In the genomic region with DNA sequence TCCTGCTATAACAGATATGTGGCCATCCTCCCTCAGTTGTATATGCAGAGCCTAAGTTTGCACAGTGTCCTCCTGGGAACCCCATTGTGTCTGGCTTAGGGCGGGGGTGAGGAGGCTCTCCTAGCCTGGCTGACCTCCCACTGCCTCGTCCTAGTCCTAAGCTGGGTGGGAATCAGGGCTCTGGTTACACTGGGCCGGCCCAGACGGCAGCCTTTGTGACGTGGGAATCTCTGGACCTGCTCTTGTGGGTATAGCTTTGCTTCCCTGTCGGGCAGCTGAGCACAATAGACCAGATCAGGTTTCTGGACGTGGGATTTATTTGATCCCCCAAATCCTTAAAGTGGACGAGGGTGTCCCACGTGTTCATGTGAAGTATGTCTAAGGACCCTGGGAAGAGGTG, we compare ENCODE assay signal across 14 cellular contexts. TPM values are rescaled to one million over a fixed set of nuclear protein-coding genes. Genes with fewer than 3 reads are reported as not detected.
DNase-seq lines count a peak whose midpoint lies in the region; ATAC-seq, FAIRE-seq and TF ChIP-seq lines count a peak whose summit lies in the region.
"Had no signal": no experiment of that assay in that cellular context is flagged by ENCODE, and none has a peak within 500 bp of the region (broad histone marks: within the 10 kb centered on the region; RNA-seq: fewer than 3 reads in every experiment).

No MANE protein-coding gene starts in this region.

- peaks cover 84% of the 10 kb centered on the region for H3K4me1 Mint-ChIP-seq in mesothelial cell of epicardium

- DNase-seq in NCI-H69 (lab: John Stamatoyannopoulos, UW) (peak; percentile 4), endothelial cell of umbilical vein (ENCODE audit: low read depth, low spot score) (peak; percentile 71), mesothelial cell of epicardium (ENCODE audit: low spot score in 2 of 2, unreplicated experiment in 2 of 2) (no peak), testis (peak; percentile 28), NCI-H774 (lab: John Stamatoyannopoulos, UW) (no peak), T1000 (lab: John Stamatoyannopoulos, UW) (no peak)
- DNase-seq: activated CD4-positive, alpha-beta T cell treated with anti-CD3 and anti-CD28 coated beads for 1 hour; COR-L47; KG1; NCI-H2227 treated with DMSO at 0.1 percent for 48 hours; small intestine had no signal

- CTCF ChIA-PET in endothelial cell of umbilical vein (lab: Charles Lee): interaction anchor here (1.6 to 1.8 kb wide), 2 partner anchors 10 to 60 kb away, joined by 4 to 7 read pairs; no protein-coding TSS in a partner anchor

- 48 to 70% methylated on average over 8 to 9 of the region's 9 CpGs for WGBS in testis, 2 donors

- peak; percentile 24 for FAIRE-seq in endothelial cell of umbilical vein (lab: Jason Lieb, UNC)
- FAIRE-seq: small intestine had no signal

- TF ChIP-seq CTCF in endothelial cell of umbilical vein (IDR thresholded peaks at IDR 0.05; ENCODE audit: extremely low read depth in 1 of 2, insufficient read depth in 1 of 2, low read depth in 1 of 2, low read length in 2 of 2) (no peak), mesothelial cell of epicardium (IDR thresholded peaks at IDR 0.05; ENCODE audit: unreplicated experiment) (no peak), testis (IDR thresholded peaks at IDR 0.05) (no peak)

- no TSS peak for BruUV-seq in endothelial cell of umbilical vein (replicated peaks; lab: Mats Ljungman, UMichigan)

- peak overlapping the region; percentile 90 for H3K27ac Mint-ChIP-seq in mesothelial cell of epicardium
- H3K27ac Mint-ChIP-seq: memory B cell had no signal

- no peak for TF ChIP-seq POLR2A in endothelial cell of umbilical vein (IDR thresholded peaks at IDR 0.05; ENCODE audit: low read depth, low read length)
- TF ChIP-seq POLR2A in testis (IDR thresholded peaks at IDR 0.05): no peak

- H3K27me3 Mint-ChIP-seq in mesothelial cell of epicardium (ENCODE audit: low read depth): no peaks in the 10 kb centered on the region

- no peaks in the 10 kb centered on the region for H3K9me3 Mint-ChIP-seq in mesothelial cell of epicardium
- H3K9me3 Mint-ChIP-seq: memory B cell had no signal

- H4K20me1 ChIP-seq in endothelial cell of umbilical vein (replicated peaks; ENCODE audit: control insufficient read depth, extremely low read depth, insufficient read depth, low read length): no peaks in the 10 kb centered on the region

- dilution Hi-C loops in endothelial cell of umbilical vein (cut with MboI; ENCODE audit: extremely low pct_ligation_motif_present, low sequenced_read_pairs): no loop called here

- H3K36me3 Mint-ChIP-seq in mesothelial cell of epicardium: peaks cover 13% of the 10 kb centered on the region

- ATAC-seq in HG02588 (IDR thresholded peaks at IDR 0.05; ENCODE audit: unreplicated experiment) (no peak), HG03139 (IDR thresholded peaks at IDR 0.05; ENCODE audit: unreplicated experiment) (no peak)

- H2AFZ ChIP-seq in endothelial cell of umbilical vein (ENCODE audit: low read depth, low read length): peak overlapping the region; percentile 69

- H3K4me3 Mint-ChIP-seq in mesothelial cell of epicardium: peak overlapping the region; percentile 82
- H3K4me3 Mint-ChIP-seq: memory B cell had no signal

- no peaks in the 10 kb centered on the region for H3K27me3 ChIP-seq in endothelial cell of umbilical vein (ENCODE audit: control insufficient read depth in 2 of 2, insufficient read depth in 2 of 2, low read length in 2 of 2)
- H3K27me3 ChIP-seq in testis: no peaks in the 10 kb centered on the region

- H3K4me3 ChIP-seq in endothelial cell of umbilical vein (replicated peaks in 1 of 3; ENCODE audit: insufficient read depth in 1 of 3, low read depth in 1 of 3, low read length in 3 of 3) (peak overlapping the region in 1 of 3 experiments; percentile 28), testis (no peak overlapping the region)

- H3K36me3 ChIP-seq in endothelial cell of umbilical vein (ENCODE audit: control insufficient read depth in 2 of 2, extremely low read depth in 1 of 2, insufficient read depth in 2 of 2, low read length in 2 of 2): peaks cover 0 to 2% of the 10 kb centered on the region in 2 experiments
- no peaks in the 10 kb centered on the region for H3K36me3 ChIP-seq in testis (ENCODE audit: low read depth, missing control alignments)

- intact Hi-C loops in endothelial cell of umbilical vein (cut with micrococcal nuclease): loop anchor here (5.0 kb wide), 1 partner anchor 405 kb away; a partner anchor contains a TSS
- intact Hi-C loops in testis (cut with DNase I; ENCODE audit: low total_unique reads): no loop called here

- H3K4me1 ChIP-seq in endothelial cell of umbilical vein (ENCODE audit: control insufficient read depth, extremely low read depth, insufficient read depth, low read length) (peaks cover 80% of the 10 kb centered on the region), testis (peaks cover 36% of the 10 kb centered on the region)

- H3K9ac ChIP-seq in endothelial cell of umbilical vein (replicated peaks; ENCODE audit: extremely low read depth, insufficient read depth, low read length): peak overlapping the region; percentile 54

- H3K4me2 ChIP-seq in endothelial cell of umbilical vein (ENCODE audit: insufficient read depth, low read length): peak overlapping the region; percentile 75

- peaks cover 35% of the 10 kb centered on the region for H3K79me2 ChIP-seq in endothelial cell of umbilical vein (ENCODE audit: control insufficient read depth, insufficient read depth, low read length)

- POLR2A ChIA-PET in endothelial cell of umbilical vein (lab: Charles Lee): no interaction called here

- H3K27ac ChIP-seq in endothelial cell of umbilical vein (ENCODE audit: insufficient read depth, low read depth, low read length) (peak overlapping the region; percentile 2), testis (peak overlapping the region in 1 of 2 donors; percentile 53)

- H3K9me3 ChIP-seq in endothelial cell of umbilical vein (replicated peaks; ENCODE audit: control insufficient read depth, insufficient read depth, low read length): no peaks in the 10 kb centered on the region
- no peaks in the 10 kb centered on the region for H3K9me3 ChIP-seq in testis

- no peaks in the 10 kb centered on the region for H3K9me1 ChIP-seq in endothelial cell of umbilical vein (replicated peaks; ENCODE audit: control insufficient read depth, extremely low read depth, insufficient read depth, low read length)

TF ChIP-seq in endothelial cell of umbilical vein, 7 proteins besides CTCF, POLR2A, EP300 and RAD21:
- TF ChIP-seq EZH2 (IDR thresholded peaks at IDR 0.05; ENCODE audit: borderline replicate concordance, low read depth, low read length, severe bottlenecking) (no peak), FOS (IDR thresholded peaks at IDR 0.05; ENCODE audit: borderline replicate concordance, insufficient read depth, low read length) (no peak), MYC (IDR thresholded peaks at IDR 0.05; ENCODE audit: low read depth, low read length) (no peak), JUN (IDR thresholded peaks at IDR 0.05; ENCODE audit: borderline replicate concordance, insufficient read depth, insufficient read length, low read depth) (no peak), GATA2 (IDR thresholded peaks at IDR 0.05; ENCODE audit: insufficient read depth, insufficient read length, low read depth, low read length) (no peak), POLR2AphosphoS5 (IDR thresholded peaks at IDR 0.05; ENCODE audit: insufficient read depth, low read depth, low read length) (no peak)
- TF ChIP-seq, protein P1, sequence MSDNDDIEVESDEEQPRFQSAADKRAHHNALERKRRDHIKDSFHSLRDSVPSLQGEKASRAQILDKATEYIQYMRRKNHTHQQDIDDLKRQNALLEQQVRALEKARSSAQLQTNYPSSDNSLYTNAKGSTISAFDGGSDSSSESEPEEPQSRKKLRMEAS (IDR thresholded peaks at IDR 0.05; ENCODE audit: insufficient read depth, insufficient read length): no peak

RNA-seq across cellular contexts. Expression of a gene that starts 2.9 kb away (rescaled TPM):
- 24.0 and 31.1 TPM in 2 replicates for total RNA-seq in endothelial cell of umbilical vein
- 428 and 533 TPM in 2 replicates for polyA plus RNA-seq in endothelial cell of umbilical vein
- polyA plus RNA-seq in endothelial cell of umbilical vein (2011; cell fraction: cytosol; rRNA removed): 141 and 146 TPM in 2 replicates
- polyA plus RNA-seq in endothelial cell of umbilical vein (2011; cell fraction: nucleus; rRNA removed): 278 and 394 TPM in 2 replicates
- polyA plus RNA-seq in endothelial cell of umbilical vein (2012): 30.1 and 30.4 TPM in 2 replicates
- polyA minus RNA-seq in endothelial cell of umbilical vein: 433 and 453 TPM in 2 replicates
- polyA minus RNA-seq in endothelial cell of umbilical vein (2011; cell fraction: cytosol; rRNA and poly(A)+ RNA removed): 0.61 TPM
- 168 and 181 TPM in 2 replicates for polyA minus RNA-seq in endothelial cell of umbilical vein (2011; cell fraction: nucleus; rRNA and poly(A)+ RNA removed)
- total RNA-seq in mesothelial cell of epicardium: 70.6 to 78.7 TPM (median 77.6 TPM) in 3 replicates
- total RNA-seq in testis: 10 to 100 TPM; 22.8 to 35.5 TPM
- 52.8 TPM for polyA plus RNA-seq in testis (ENCODE audit: insufficient read depth, low read depth, low replicate concordance)

Comparison
In these comparisons a context has a peak if more than half of its experiments do, and no peak if none do; other contexts are left out.
1. DNase-seq: peak in NCI-H69 (single experiment), endothelial cell of umbilical vein (single experiment) and testis (single experiment); none in mesothelial cell of epicardium (0 of 2), NCI-H774 (single experiment) and T1000 (single experiment).